Comparison of ENCODE assay signal across 8 cellular contexts in the genomic region with DNA sequence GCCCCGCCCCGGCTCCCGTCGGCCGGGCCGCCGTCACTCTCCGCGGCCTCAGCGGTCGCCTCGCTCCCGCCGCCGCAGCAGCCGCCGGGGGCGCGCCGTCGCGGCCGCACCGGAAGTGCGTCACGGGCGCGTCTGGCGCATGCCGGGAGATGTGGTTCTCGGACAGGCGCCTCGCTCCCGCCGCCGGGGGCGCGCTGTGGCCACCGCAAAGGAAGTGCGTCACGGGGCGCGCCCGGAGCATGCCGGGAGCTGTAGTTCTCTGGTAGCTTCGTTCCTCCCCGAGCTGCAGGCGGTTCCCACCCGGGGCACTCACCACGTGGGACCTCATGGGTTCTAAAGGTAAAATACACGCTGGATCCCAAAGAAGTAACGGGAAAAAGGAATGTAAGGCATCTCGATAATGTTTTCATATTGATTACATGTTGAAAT. TPM values are rescaled to one million over a fixed set of nuclear protein-coding genes. Genes with fewer than 3 reads are reported as not detected.
A peak's percentile ranks its signal among the peaks of the same experiment; 100 is the strongest.
DNase-seq lines count a peak whose midpoint lies in the region; ATAC-seq and TF ChIP-seq lines count a peak whose summit lies in the region.

A gene with protein sequence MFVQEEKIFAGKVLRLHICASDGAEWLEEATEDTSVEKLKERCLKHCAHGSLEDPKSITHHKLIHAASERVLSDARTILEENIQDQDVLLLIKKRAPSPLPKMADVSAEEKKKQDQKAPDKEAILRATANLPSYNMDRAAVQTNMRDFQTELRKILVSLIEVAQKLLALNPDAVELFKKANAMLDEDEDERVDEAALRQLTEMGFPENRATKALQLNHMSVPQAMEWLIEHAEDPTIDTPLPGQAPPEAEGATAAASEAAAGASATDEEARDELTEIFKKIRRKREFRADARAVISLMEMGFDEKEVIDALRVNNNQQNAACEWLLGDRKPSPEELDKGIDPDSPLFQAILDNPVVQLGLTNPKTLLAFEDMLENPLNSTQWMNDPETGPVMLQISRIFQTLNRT (minus strand): TSS at position 97 of the 429 bp plus-strand sequence. CDS start 211 bp downstream, outside the sequence.

- H3K4me3 ChIP-seq in HL-60 (replicated peaks; ENCODE audit: insufficient read depth, low read length) (peak within 1 kb of the TSS; percentile 94), duodenal mucosa (ENCODE audit: low read depth in 1 of 2, low read length in 2 of 2) (peak within 1 kb of the TSS; percentile 87 to 88), lower leg skin (ENCODE audit: low read depth, poor library complexity, severe bottlenecking) (peak within 1 kb of the TSS; percentile 73)

- H3K9me3 Mint-ChIP-seq in CD14-positive monocyte, result no peaks in the 10 kb centered on the region
- no peaks in the 10 kb centered on the region for H3K9me3 Mint-ChIP-seq in activated CD4-positive, alpha-beta memory T cell treated with anti-CD3 and anti-CD28 coated beads, Interleukin-2, amount 10 ng/mL, durations not matched to agents 7 days and 5 days

- CTCF ChIA-PET in activated CD4-positive, alpha-beta memory T cell treated with anti-CD3 and anti-CD28 coated beads, Interleukin-2, amount 10 ng/mL, durations not matched to agents 7 days and 5 days (lab: Charles Lee), result interaction anchor here (0.6 to 2.0 kb wide), 5 partner anchors 9 to 161 kb away, joined by 3 to 5 read pairs (median 4); no protein-coding TSS in a partner anchor

- H3K9ac ChIP-seq in duodenal mucosa (ENCODE audit: low read depth in 1 of 2, low read length in 2 of 2), result peak within 1 kb of the TSS; percentile 78 to 80

- POLR2A ChIA-PET in activated CD4-positive, alpha-beta memory T cell treated with anti-CD3 and anti-CD28 coated beads, Interleukin-2, amount 10 ng/mL, durations not matched to agents 7 days and 5 days (lab: Charles Lee), result interaction anchor here (1.0 kb wide), 1 partner anchor 77 kb away, joined by 3 read pairs; no protein-coding TSS in a partner anchor

- no peaks in the 10 kb centered on the region for H3K9me3 ChIP-seq in duodenal mucosa (ENCODE audit: control insufficient read depth in 1 of 2, low read length in 2 of 2)

- H3K27ac ChIP-seq in HL-60 (replicated peaks) (peak within 1 kb of the TSS; percentile 81), duodenal mucosa (ENCODE audit: low read depth, low read length) (peak within 1 kb of the TSS; percentile 84)

- 0 to 1% methylated on average over 18 to 37 of the region's 53 CpGs for WGBS in lower leg skin, 2 donors

- H3K36me3 Mint-ChIP-seq in CD14-positive monocyte, result peaks cover 2 to 8% of the 10 kb centered on the region in 2 donors
- no peaks in the 10 kb centered on the region for H3K36me3 Mint-ChIP-seq in activated CD4-positive, alpha-beta memory T cell treated with anti-CD3 and anti-CD28 coated beads, Interleukin-2, amount 10 ng/mL, durations not matched to agents 7 days and 5 days (ENCODE audit: low read depth)

- peak; percentile 93 for DNase-seq in CD14-positive monocyte (ENCODE audit: low spot score)
- DNase-seq in HL-60 (ENCODE audit: low read depth in 1 of 2, low spot score in 1 of 2), result peak; percentile 94 to 95
- DNase-seq in NCI-H82 treated with DMSO at 0.1 percent for 48 hours (lab: John Stamatoyannopoulos, UW; ENCODE audit: unreplicated experiment), result peak; percentile 84
- peak; percentile 95 for DNase-seq in activated CD4-positive, alpha-beta memory T cell treated with anti-CD3 and anti-CD28 coated beads, Interleukin-2, amount 10 ng/mL, durations not matched to agents 7 days and 5 days
- peak; percentile 90 to 99 for DNase-seq in lower leg skin (ENCODE audit: low spot score in 2 of 2)
- DNase-seq in stimulated activated CD4-positive, alpha-beta T cell treated with anti-CD3 and anti-CD28 coated beads, Interleukin-4, amount 100 ng/mL, for 4 hours, result peak; percentile 95 to 96

- H3K27me3 Mint-ChIP-seq in CD14-positive monocyte (ENCODE audit: low read depth in 3 of 3), result peaks cover 1 to 3% (median 2%) of the 10 kb centered on the region in 3 donors
- peaks cover 9% of the 10 kb centered on the region for H3K27me3 Mint-ChIP-seq in activated CD4-positive, alpha-beta memory T cell treated with anti-CD3 and anti-CD28 coated beads, Interleukin-2, amount 10 ng/mL, durations not matched to agents 7 days and 5 days

- peak; percentile 23 for TF ChIP-seq CTCF in CD14-positive monocyte (IDR thresholded peaks at IDR 0.05)
- no peak for TF ChIP-seq CTCF in HL-60 (IDR thresholded peaks at IDR 0.05; ENCODE audit: insufficient read depth, low read length)
- no peak for TF ChIP-seq CTCF in lower leg skin (IDR thresholded peaks at IDR 0.05)

- H3K4me3 Mint-ChIP-seq in CD14-positive monocyte, result peak within 1 kb of the TSS; percentile 93 to 94
- H3K4me3 Mint-ChIP-seq in activated CD4-positive, alpha-beta memory T cell treated with anti-CD3 and anti-CD28 coated beads, Interleukin-2, amount 10 ng/mL, durations not matched to agents 7 days and 5 days, result peak within 1 kb of the TSS; percentile 86

- H3K27ac Mint-ChIP-seq in CD14-positive monocyte, result peak within 1 kb of the TSS; percentile 91 to 96 (median 94)
- H3K27ac Mint-ChIP-seq in activated CD4-positive, alpha-beta memory T cell treated with anti-CD3 and anti-CD28 coated beads, Interleukin-2, amount 10 ng/mL, durations not matched to agents 7 days and 5 days, result peak within 1 kb of the TSS; percentile 26

- no peaks in the 10 kb centered on the region for H3K36me3 ChIP-seq in duodenal mucosa (ENCODE audit: control insufficient read depth in 1 of 2, insufficient read depth in 2 of 2, low read length in 2 of 2)

- TF ChIP-seq POLR2A in lower leg skin (IDR thresholded peaks at IDR 0.05), result no peak

- H3K4me1 Mint-ChIP-seq in CD14-positive monocyte, result peaks cover 47% of the 10 kb centered on the region
- peaks cover 25% of the 10 kb centered on the region for H3K4me1 Mint-ChIP-seq in activated CD4-positive, alpha-beta memory T cell treated with anti-CD3 and anti-CD28 coated beads, Interleukin-2, amount 10 ng/mL, durations not matched to agents 7 days and 5 days

- H3K27me3 ChIP-seq in HL-60 (ENCODE audit: insufficient read depth, poor library complexity, severe bottlenecking) (no peaks in the 10 kb centered on the region), duodenal mucosa (ENCODE audit: control insufficient read depth in 1 of 2, insufficient read depth in 2 of 2, low read length in 2 of 2) (no peaks in the 10 kb centered on the region)

- peak; percentile 86 for ATAC-seq in GM19455 (IDR thresholded peaks at IDR 0.05; ENCODE audit: unreplicated experiment)

- intact Hi-C loops in CD14-positive monocyte (cut with micrococcal nuclease), result loop anchor here (5.0 to 10.0 kb wide), 3 partner anchors 54 to 96 kb away; a partner anchor contains a TSS
- intact Hi-C loops in lower leg skin (cut with DNase I; ENCODE audit: low total_unique reads), result no loop called here

- H3K4me1 ChIP-seq in duodenal mucosa (ENCODE audit: control insufficient read depth in 1 of 2, insufficient read depth in 2 of 2, low read length in 2 of 2), result peaks cover 11 to 14% of the 10 kb centered on the region in 2 donors

RNA-seq across cellular contexts. Expression of the gene that starts here (rescaled TPM):
- polyA plus RNA-seq in CD14-positive monocyte, result 10 to 100 TPM; 35.8 to 52.5 TPM
- 10 to 100 TPM; 28.1 to 29.5 TPM for total RNA-seq in activated CD4-positive, alpha-beta memory T cell treated with anti-CD3 and anti-CD28 coated beads, Interleukin-2, amount 10 ng/mL, durations not matched to agents 7 days and 5 days
- total RNA-seq in lower leg skin, result 10 to 100 TPM; 89.3 to 99.3 (median 96.9) TPM

Comparison
In these comparisons a context has a peak if more than half of its experiments do, and no peak if none do; other contexts are left out.
1. Peak in every context shown above with its lines: DNase-seq, ATAC-seq, H3K4me3 ChIP-seq and H3K27ac ChIP-seq.